17 cellular contexts compared by ENCODE assay signal in genomic region chr1:86821956-86822355, GRCh38.
"Had no signal": no experiment of that assay in that cellular context is flagged by ENCODE, and none has a peak within 500 bp of the region (broad histone marks: within the 10 kb centered on the region; RNA-seq: fewer than 3 reads in every experiment).

No MANE protein-coding gene starts in this region.

- H3K4me1 ChIP-seq: Peyer's patch had no signal

- H3K9ac ChIP-seq: KMS-11 had no signal

- DNase-seq: MM.1S, NCI-H1436, NCI-H187, NCI-H2029, NCI-H2081 treated with DMSO at 0.1 percent for 48 hours, NCI-H2171 treated with DMSO at 0.1 percent for 48 hours, NCI-H446 treated with DMSO at 0.1 percent for 48 hours, NCI-H526 treated with DMSO at 0.1 percent for 48 hours, NCI-H774, PC-9, Peyer's patch, SHP77 treated with DMSO at 0.1 percent for 48 hours, SJCRH30 had no signal

- H3K4me3 Mint-ChIP-seq: IgD-negative memory B cell had no signal

- H3K27ac Mint-ChIP-seq: IgD-negative memory B cell had no signal

- H3K9me3 Mint-ChIP-seq: IgD-negative memory B cell had no signal

- H3K27ac ChIP-seq: HL-60, KMS-11, PC-9, Peyer's patch, SJCRH30 had no signal

- H3K36me3 ChIP-seq: Peyer's patch, SJCRH30 had no signal

- H2AFZ ChIP-seq: PC-9 had no signal

- H3K27me3 ChIP-seq: Peyer's patch, SJCRH30 had no signal

- H3K9me3 ChIP-seq: Peyer's patch had no signal

- H3K4me3 ChIP-seq: K562, PC-9, Peyer's patch, SJCRH30 had no signal

- H3K4me2 ChIP-seq: KMS-11, PC-9 had no signal
